1 cellular context compared by ENCODE assay signal in genomic region chr3:14457481-14457880, GRCh38.
TF ChIP-seq lines count a peak whose summit lies in the region.

No MANE protein-coding gene starts in this region.

TF ChIP-seq in HepG2, 621 proteins besides CTCF, POLR2A, EP300 and RAD21 (continued from another document):
- TF ChIP-seq MXD3 (CRISPR knock-in tag; IDR thresholded peaks at IDR 0.05), result no peak
- TF ChIP-seq ZNF629 (CRISPR knock-in tag; conservative IDR thresholded peaks at IDR 0.05), result peak; percentile 93
- TF ChIP-seq HOMEZ (CRISPR knock-in tag; IDR thresholded peaks at IDR 0.05; ENCODE audit: low read depth), result no peak
- TF ChIP-seq ZNF510 (CRISPR knock-in tag; IDR thresholded peaks at IDR 0.05; ENCODE audit: low read depth), result no peak
- TF ChIP-seq ZMYM3 (CRISPR knock-in tag; IDR thresholded peaks at IDR 0.05), result 0 out of 2 replicates have a peak, but pooled peaks have one; percentile 19
- no peak for TF ChIP-seq IKZF1 (IDR thresholded peaks at IDR 0.05)
- TF ChIP-seq, protein P1, sequence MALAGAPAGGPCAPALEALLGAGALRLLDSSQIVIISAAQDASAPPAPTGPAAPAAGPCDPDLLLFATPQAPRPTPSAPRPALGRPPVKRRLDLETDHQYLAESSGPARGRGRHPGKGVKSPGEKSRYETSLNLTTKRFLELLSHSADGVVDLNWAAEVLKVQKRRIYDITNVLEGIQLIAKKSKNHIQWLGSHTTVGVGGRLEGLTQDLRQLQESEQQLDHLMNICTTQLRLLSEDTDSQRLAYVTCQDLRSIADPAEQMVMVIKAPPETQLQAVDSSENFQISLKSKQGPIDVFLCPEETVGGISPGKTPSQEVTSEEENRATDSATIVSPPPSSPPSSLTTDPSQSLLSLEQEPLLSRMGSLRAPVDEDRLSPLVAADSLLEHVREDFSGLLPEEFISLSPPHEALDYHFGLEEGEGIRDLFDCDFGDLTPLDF (CRISPR knock-in tag; IDR thresholded peaks at IDR 0.05), result no peak
TF ChIP-seq in HepG2: peak in this region for 2.
